In genomic region chr15:74168673-74169274, GRCh38 we compare ENCODE assay signal across 13 cellular contexts. TPM values are rescaled to one million over a fixed set of nuclear protein-coding genes. Genes with fewer than 3 reads are reported as not detected.
DNase-seq lines count a peak whose midpoint lies in the region; ATAC-seq and TF ChIP-seq lines count a peak whose summit lies in the region.
"Had no signal": no experiment of that assay in that cellular context is flagged by ENCODE, and none has a peak within 500 bp of the region (broad histone marks: within the 10 kb centered on the region; RNA-seq: fewer than 3 reads in every experiment).

No MANE protein-coding gene starts in this region.

- H3K27me3 ChIP-seq in esophagus muscularis mucosa: no peaks in the 10 kb centered on the region
- H3K27me3 ChIP-seq in right cardiac atrium (ENCODE audit: control insufficient read depth, insufficient read depth): no peaks in the 10 kb centered on the region

- TF ChIP-seq POLR2A in esophagus muscularis mucosa (IDR thresholded peaks at IDR 0.05; ENCODE audit: low read depth): no peak

- H3K9me3 ChIP-seq in esophagus muscularis mucosa (no peaks in the 10 kb centered on the region), right cardiac atrium (ENCODE audit: control insufficient read depth, low read length) (no peaks in the 10 kb centered on the region)

- H3K27ac ChIP-seq in esophagus muscularis mucosa (replicated peaks in 1 of 4): peak overlapping the region in 2 of 4 donors; percentile 20 to 23
- H3K27ac ChIP-seq in right cardiac atrium (ENCODE audit: low read length): peak overlapping the region; percentile 31

- TF ChIP-seq EP300 in esophagus muscularis mucosa (IDR thresholded peaks at IDR 0.05): no peak

- no peaks in the 10 kb centered on the region for H3K36me3 ChIP-seq in esophagus muscularis mucosa

- DNase-seq in GM03348 (ENCODE audit: low spot score) (peak; percentile 5), esophagus muscularis mucosa (ENCODE audit: extremely low spot score) (peak; percentile 90), right cardiac atrium (peak; percentile 40 to 82 (median 81)), sciatic nerve (ENCODE audit: low spot score) (no peak), NCI-H1048 (lab: John Stamatoyannopoulos, UW) (no peak), NCI-H226 (no peak)
- DNase-seq: CD4-positive, alpha-beta memory T cell; DMS79; HCEC 1CT; NCI-H1694; NCI-H2107 had no signal

- ATAC-seq in right cardiac atrium: peak; percentile 10 to 22
- peak; percentile 65 for ATAC-seq in sciatic nerve
- ATAC-seq in HG03039 (IDR thresholded peaks at IDR 0.05; ENCODE audit: unreplicated experiment): no peak

- TF ChIP-seq CTCF in esophagus muscularis mucosa (IDR thresholded peaks at IDR 0.05): no peak

- H3K4me3 ChIP-seq in esophagus muscularis mucosa (no peak overlapping the region), right cardiac atrium (ENCODE audit: low read length) (no peak overlapping the region)

- H3K4me1 ChIP-seq in esophagus muscularis mucosa: peaks cover 36 to 53% (median 48%) of the 10 kb centered on the region in 4 donors
- H3K4me1 ChIP-seq in right cardiac atrium (ENCODE audit: control insufficient read depth, insufficient read depth, low read length): peaks cover 17% of the 10 kb centered on the region

- 58% methylated on average over 5 of the region's 5 CpGs for WGBS in esophagus muscularis mucosa
- 38% methylated on average over 5 of the region's 5 CpGs for WGBS in right cardiac atrium

- intact Hi-C loops in esophagus muscularis mucosa (cut with DNase I) (no loop called here), right cardiac atrium (cut with DNase I) (no loop called here), sciatic nerve (cut with DNase I) (no loop called here)

RNA-seq across cellular contexts. Expression of gene ISLR, which starts 4.7 kb away (rescaled TPM):
- total RNA-seq in esophagus muscularis mucosa (100 to 1,000 TPM in 2 of 4 donors, 10 to 100 TPM in 2; 57.7 to 204 (median 112) TPM), right cardiac atrium (10 to 100 TPM; 21.6 to 33.5 (median 24.7) TPM), sciatic nerve (120 TPM)
- polyA plus RNA-seq in right cardiac atrium: 29.5 TPM
- total RNA-seq: CD4-positive, alpha-beta memory T cell had no signal
- polyA plus RNA-seq: CD4-positive, alpha-beta memory T cell had no signal

RNA-seq across cellular contexts. Expression of gene STRA6, which starts 33.8 kb away (rescaled TPM):
- total RNA-seq in esophagus muscularis mucosa: under 1 TPM; 0.13 to 0.83 (median 0.47) TPM
- total RNA-seq in right cardiac atrium: under 1 TPM; 0.20 to 0.58 (median 0.37) TPM
- polyA plus RNA-seq in right cardiac atrium: 0.25 TPM
- 0.76 TPM for total RNA-seq in sciatic nerve
- total RNA-seq: CD4-positive, alpha-beta memory T cell had no signal
- polyA plus RNA-seq: CD4-positive, alpha-beta memory T cell had no signal

RNA-seq across cellular contexts. Expression of gene ISLR2, which starts 38.4 kb away (rescaled TPM):
- total RNA-seq in esophagus muscularis mucosa: 1 to 10 TPM in 3 of 4 donors, under 1 TPM in 1; 0.83 to 4.9 (median 1.2) TPM
- total RNA-seq in right cardiac atrium: 1 to 10 TPM in 2 of 4 donors, under 1 TPM in 2; 0.71 to 2.8 (median 1.7) TPM
- 2.1 TPM for polyA plus RNA-seq in right cardiac atrium
- total RNA-seq in sciatic nerve: 1.5 TPM
- total RNA-seq: CD4-positive, alpha-beta memory T cell; G401 had no signal
- polyA plus RNA-seq: CD4-positive, alpha-beta memory T cell had no signal

Comparison
In these comparisons a context has a peak if more than half of its experiments do, and no peak if none do; other contexts are left out.
1. DNase-seq: peak in GM03348 (single experiment), esophagus muscularis mucosa (single experiment) and right cardiac atrium (3 of 3); none in sciatic nerve (single experiment), NCI-H1048 (single experiment) and NCI-H226 (single experiment).